Comparison of ENCODE assay signal across 10 cellular contexts in genomic region chr2:171553858-171554257, GRCh38. TPM values are rescaled to one million over a fixed set of nuclear protein-coding genes. Genes with fewer than 3 reads are reported as not detected.
DNase-seq lines count a peak whose midpoint lies in the region; TF ChIP-seq lines count a peak whose summit lies in the region.
"Had no signal": no experiment of that assay in that cellular context is flagged by ENCODE, and none has a peak within 500 bp of the region (broad histone marks: within the 10 kb centered on the region; RNA-seq: fewer than 3 reads in every experiment).

No MANE protein-coding gene starts in this region.

- H3K23ac ChIP-seq in H9 (ENCODE audit: insufficient read length, low read depth, low read length), result no peak overlapping the region

- H3K18ac ChIP-seq in H9 (ENCODE audit: insufficient read length, low read depth, low read length), result no peak overlapping the region

- H2AFZ ChIP-seq in H9 (ENCODE audit: low read length), result no peak overlapping the region

- H3K27me3 Mint-ChIP-seq in H9 (ENCODE audit: low read depth), result no peaks in the 10 kb centered on the region

- H3K27ac ChIP-seq in H9 (ENCODE audit: insufficient read length, low read depth, low read length) (no peak overlapping the region), duodenal mucosa (ENCODE audit: low read depth, low read length) (no peak overlapping the region), prostate gland (no peak overlapping the region)

- no peak overlapping the region for H4K5ac ChIP-seq in H9 (ENCODE audit: insufficient read length, low read depth, low read length)

- H2BK15ac ChIP-seq in H9 (ENCODE audit: low read depth, low read length), result no peak overlapping the region

- no peak overlapping the region for H2BK20ac ChIP-seq in H9 (ENCODE audit: low read depth, low read length, poor library complexity, severe bottlenecking)

- H3K36me3 Mint-ChIP-seq in H9 (ENCODE audit: insufficient read depth in 1 of 3, low read depth in 3 of 3), result peaks cover 0 to 4% (median 2%) of the 10 kb centered on the region in 3 experiments; a peak in 3 of 7 replicates
- H3K36me3 Mint-ChIP-seq: activated naive CD4-positive, alpha-beta T cell treated with anti-CD3 and anti-CD28 coated beads, Interleukin-2, amount 50 U/mL, for 72 hours had no signal

- no peaks in the 10 kb centered on the region for H3K23me2 ChIP-seq in H9 (ENCODE audit: insufficient read length, low read depth, low read length, poor library complexity, severe bottlenecking)

- H3K9ac ChIP-seq in H9 (ENCODE audit: extremely low read depth, insufficient read length, low read length), result no peak overlapping the region
- no peak overlapping the region for H3K9ac ChIP-seq in duodenal mucosa (ENCODE audit: low read depth in 1 of 2, low read length in 2 of 2)

- no peak overlapping the region for H3K27ac Mint-ChIP-seq in H9
- H3K27ac Mint-ChIP-seq: activated naive CD4-positive, alpha-beta T cell treated with anti-CD3 and anti-CD28 coated beads, Interleukin-2, amount 50 U/mL, for 72 hours had no signal

- no peak overlapping the region for H3T11ph ChIP-seq in H9 (ENCODE audit: low read length)

- no peak overlapping the region for H2BK5ac ChIP-seq in H9 (ENCODE audit: insufficient read length, low read length)

- H2AK5ac ChIP-seq in H9 (ENCODE audit: insufficient read length, low read length), result no peak overlapping the region

- no peaks in the 10 kb centered on the region for H3K9me3 ChIP-seq in H9 (ENCODE audit: control insufficient read depth, low read depth, low read length)
- no peaks in the 10 kb centered on the region for H3K9me3 ChIP-seq in duodenal mucosa (ENCODE audit: control insufficient read depth in 1 of 2, low read length in 2 of 2)
- no peaks in the 10 kb centered on the region for H3K9me3 ChIP-seq in prostate gland

- H3K79me1 ChIP-seq in H9 (ENCODE audit: insufficient read depth, low read depth, low read length, poor library complexity, severe bottlenecking), result no peaks in the 10 kb centered on the region

- no peak overlapping the region for H3K4ac ChIP-seq in H9 (ENCODE audit: low read depth, low read length)

- no peak for TF ChIP-seq CTCF in H9 (conservative IDR thresholded peaks at IDR 0.05)
- no peak for TF ChIP-seq CTCF in prostate gland (IDR thresholded peaks at IDR 0.05)

- H3K36me3 ChIP-seq in duodenal mucosa (ENCODE audit: control insufficient read depth in 1 of 2, insufficient read depth in 2 of 2, low read length in 2 of 2), result peaks cover 11 to 18% of the 10 kb centered on the region in 2 donors
- no peaks in the 10 kb centered on the region for H3K36me3 ChIP-seq in prostate gland

- H3K56ac ChIP-seq in H9 (ENCODE audit: insufficient read length, low read depth, low read length), result no peak overlapping the region

- no peak overlapping the region for H2BK12ac ChIP-seq in H9 (ENCODE audit: insufficient read length, low read depth, low read length)

- H3K4me2 ChIP-seq in H9 (ENCODE audit: insufficient read depth, insufficient read length, low read length), result no peak overlapping the region

- H3K14ac ChIP-seq in H9 (ENCODE audit: insufficient read depth, low read length), result no peak overlapping the region

- intact Hi-C loops in prostate gland (cut with DNase I), result no loop called here

- no peaks in the 10 kb centered on the region for H3K79me2 ChIP-seq in H9 (ENCODE audit: insufficient read depth, low read length)

- no peaks in the 10 kb centered on the region for H4K20me1 ChIP-seq in H9 (ENCODE audit: control insufficient read depth, insufficient read depth, insufficient read length)

- WGBS in H9 (ENCODE audit: extremely low coverage, insufficient read length, low lambda C conversion rate), result no CpG with 5 or more reads among the region's 8 CpGs
- 91% methylated on average over 8 of the region's 8 CpGs for WGBS in prostate gland

- H3K27me3 ChIP-seq in H9 (ENCODE audit: insufficient read depth, low read length), result no peaks in the 10 kb centered on the region
- no peaks in the 10 kb centered on the region for H3K27me3 ChIP-seq in duodenal mucosa (ENCODE audit: control insufficient read depth in 1 of 2, insufficient read depth in 2 of 2, low read length in 2 of 2)
- no peaks in the 10 kb centered on the region for H3K27me3 ChIP-seq in prostate gland (replicated peaks; ENCODE audit: insufficient read depth)

- H4K91ac ChIP-seq in H9 (ENCODE audit: insufficient read length, low read depth, low read length), result no peak overlapping the region

- H2BK120ac ChIP-seq in H9 (ENCODE audit: low read depth, low read length, poor library complexity, severe bottlenecking), result no peak overlapping the region

- no peak overlapping the region for H3K4me3 Mint-ChIP-seq in H9

- H3K4me1 ChIP-seq in H9 (ENCODE audit: insufficient read depth, low read length), result no peaks in the 10 kb centered on the region
- no peaks in the 10 kb centered on the region for H3K4me1 ChIP-seq in duodenal mucosa (ENCODE audit: control insufficient read depth in 1 of 2, insufficient read depth in 2 of 2, low read length in 2 of 2)
- no peaks in the 10 kb centered on the region for H3K4me1 ChIP-seq in prostate gland (replicated peaks)

- DNase-seq in H9, result peak; percentile 38
- peak; percentile 99 for DNase-seq in NCI-H748 (lab: John Stamatoyannopoulos, UW; ENCODE audit: unreplicated experiment)
- DNase-seq in superior temporal gyrus (ENCODE audit: extremely low spot score), result peak; percentile 42
- DNase-seq in stimulated activated CD4-positive, alpha-beta T cell treated with anti-CD3 and anti-CD28 coated beads, Interleukin-15, amount 100 ng/mL, for 24 hours, result no peak
- DNase-seq in NOMO-1 treated with dmso at 0.1 percent for 144 hours (lab: John Stamatoyannopoulos, UW; ENCODE audit: unreplicated experiment), result no peak
- no peak for DNase-seq in prostate gland (ENCODE audit: low spot score)
- DNase-seq: effector CD8-positive, alpha-beta T cell; NCI-H82 had no signal

- H3K4me3 ChIP-seq in duodenal mucosa (ENCODE audit: low read depth in 1 of 2, low read length in 2 of 2), result peak overlapping the region; percentile 22 to 30
- no peak overlapping the region for H3K4me3 ChIP-seq in prostate gland

- no peak overlapping the region for H4K8ac ChIP-seq in H9 (replicated peaks; ENCODE audit: insufficient read length, low read depth, low read length)

- H3K9me3 Mint-ChIP-seq in H9, result no peaks in the 10 kb centered on the region
- H3K9me3 Mint-ChIP-seq: activated naive CD4-positive, alpha-beta T cell treated with anti-CD3 and anti-CD28 coated beads, Interleukin-2, amount 50 U/mL, for 72 hours had no signal

- TF ChIP-seq POLR2A in prostate gland (IDR thresholded peaks at IDR 0.05), result no peak

- peaks cover 2 to 4% of the 10 kb centered on the region in 2 experiments; a peak in 1 of 4 replicates for H3K4me1 Mint-ChIP-seq in H9

RNA-seq across cellular contexts. Expression of gene CYBRD1, which starts 31.6 kb away (rescaled TPM):
- total RNA-seq in H9 (2021), result 3.6 and 5.4 TPM in 2 replicates
- 100 to 1,000 TPM in 1 of 2 donors, 10 to 100 TPM in 1; 67.9 to 130 TPM for total RNA-seq in prostate gland

Comparison
In these comparisons a context has a peak if more than half of its experiments do, and no peak if none do; other contexts are left out.
1. DNase-seq: peak in H9 (single experiment), NCI-H748 (single experiment) and superior temporal gyrus (single experiment); none in stimulated activated CD4-positive, alpha-beta T cell treated with anti-CD3 and anti-CD28 coated beads, Interleukin-15, amount 100 ng/mL, for 24 hours (single experiment), NOMO-1 treated with dmso at 0.1 percent for 144 hours (single experiment) and prostate gland (single experiment).
2. H3K4me3 ChIP-seq: peak in duodenal mucosa (2 of 2); none in prostate gland (0 of 2).
3. RNA of gene CYBRD1, which starts 31.6 kb away (total RNA-seq): 67.9 to 130 TPM in prostate gland; 3.6 to 5.4 TPM in H9; every median in the first group is over 10 times any median in the second.